In genomic region chr1:48619529-48619928, GRCh38 we compare ENCODE assay signal across 8 cellular contexts.
DNase-seq lines count a peak whose midpoint lies in the region; ATAC-seq, FAIRE-seq and TF ChIP-seq lines count a peak whose summit lies in the region.

No MANE protein-coding gene starts in this region.

- H3K79me2 ChIP-seq in astrocyte (ENCODE audit: insufficient read depth, low read length), result no peaks in the 10 kb centered on the region

- FAIRE-seq in astrocyte (lab: Jason Lieb, UNC) (no peak), kidney (lab: Jason Lieb, UNC) (no peak)

- H3K36me3 ChIP-seq in astrocyte (ENCODE audit: insufficient read depth, low read length) (no peaks in the 10 kb centered on the region), kidney (ENCODE audit: control insufficient read depth in 1 of 2, insufficient read depth in 2 of 2, low read length in 2 of 2) (no peaks in the 10 kb centered on the region), mucosa of descending colon (ENCODE audit: low read depth) (no peaks in the 10 kb centered on the region)

- intact Hi-C loops in kidney (cut with DNase I) (no loop called here), mucosa of descending colon (cut with DNase I, micrococcal nuclease) (no loop called here)

- ATAC-seq in activated T-cell treated with anti-CD3 and anti-CD28 coated beads, Interleukin-2, amount 50 U/mL, for 72 hours (replicated peaks in 1 of 2), result no peak
- no peak for ATAC-seq in mucosa of descending colon

- peak overlapping the region; percentile 90 for H3K27ac Mint-ChIP-seq in astrocyte (ENCODE audit: unreplicated experiment)
- no peak overlapping the region for H3K27ac Mint-ChIP-seq in activated T-cell treated with anti-CD3 and anti-CD28 coated beads, Interleukin-2, amount 50 U/mL, for 72 hours

- no peak overlapping the region for H3K4me3 Mint-ChIP-seq in astrocyte (ENCODE audit: unreplicated experiment)
- H3K4me3 Mint-ChIP-seq in activated T-cell treated with anti-CD3 and anti-CD28 coated beads, Interleukin-2, amount 50 U/mL, for 72 hours, result no peak overlapping the region

- DNase-seq in AG10803 (ENCODE audit: low read depth) (peak; percentile 3), HPDE6-E6E7 (ENCODE audit: extremely low spot score) (peak; percentile 4), astrocyte (ENCODE audit: low read depth) (peak; percentile 7), kidney (peak; percentile 74), NCI-H1048 (lab: John Stamatoyannopoulos, UW) (no peak), C1 segment of cervical spinal cord (lab: John Stamatoyannopoulos, UW) (no peak), mucosa of descending colon (no peak)
- no peak for DNase-seq in activated T-cell treated with anti-CD3 and anti-CD28 coated beads, Interleukin-2, amount 50 U/mL, for 72 hours

- H3K9me3 Mint-ChIP-seq in astrocyte (ENCODE audit: unreplicated experiment), result peaks cover 5% of the 10 kb centered on the region
- H3K9me3 Mint-ChIP-seq in activated T-cell treated with anti-CD3 and anti-CD28 coated beads, Interleukin-2, amount 50 U/mL, for 72 hours, result no peaks in the 10 kb centered on the region

- H3K27ac ChIP-seq in astrocyte (ENCODE audit: low read depth, low read length) (no peak overlapping the region), kidney (ENCODE audit: low read depth in 2 of 2, low read length in 2 of 2) (peak overlapping the region in 1 of 2 donors; percentile 30)

- no peaks in the 10 kb centered on the region for H4K20me1 ChIP-seq in astrocyte (ENCODE audit: insufficient read depth, low read length)

- H3K27me3 ChIP-seq in astrocyte (ENCODE audit: insufficient read depth, low read length), result peaks cover 2% of the 10 kb centered on the region

- peaks cover 15% of the 10 kb centered on the region for H3K27me3 Mint-ChIP-seq in astrocyte (ENCODE audit: low read depth, unreplicated experiment)
- H3K27me3 Mint-ChIP-seq in activated T-cell treated with anti-CD3 and anti-CD28 coated beads, Interleukin-2, amount 50 U/mL, for 72 hours (ENCODE audit: low read depth), result peaks cover 8% of the 10 kb centered on the region

- peaks cover 19% of the 10 kb centered on the region for H3K4me1 Mint-ChIP-seq in astrocyte (ENCODE audit: low read depth, unreplicated experiment)
- H3K4me1 Mint-ChIP-seq in activated T-cell treated with anti-CD3 and anti-CD28 coated beads, Interleukin-2, amount 50 U/mL, for 72 hours (ENCODE audit: low read depth), result no peaks in the 10 kb centered on the region

- no peaks in the 10 kb centered on the region for H3K4me1 ChIP-seq in astrocyte (ENCODE audit: insufficient read depth, low read length)
- peaks cover 0 to 4% of the 10 kb centered on the region in 2 donors for H3K4me1 ChIP-seq in kidney (ENCODE audit: control insufficient read depth in 1 of 2, insufficient read depth in 1 of 2, low read depth in 1 of 2, low read length in 2 of 2)
- H3K4me1 ChIP-seq in mucosa of descending colon (ENCODE audit: low read depth), result no peaks in the 10 kb centered on the region

- H3K36me3 Mint-ChIP-seq in astrocyte (ENCODE audit: low read depth, unreplicated experiment), result no peaks in the 10 kb centered on the region
- H3K36me3 Mint-ChIP-seq in activated T-cell treated with anti-CD3 and anti-CD28 coated beads, Interleukin-2, amount 50 U/mL, for 72 hours (ENCODE audit: insufficient read depth in 2 of 2), result no peaks in the 10 kb centered on the region

- no peak overlapping the region for H3K9ac ChIP-seq in astrocyte (ENCODE audit: low read length)
- no peak overlapping the region for H3K9ac ChIP-seq in kidney (ENCODE audit: low read length in 2 of 2)

- H3K4me2 ChIP-seq in astrocyte (ENCODE audit: low read length), result peak overlapping the region; percentile 47

- no peaks in the 10 kb centered on the region for H3K9me3 ChIP-seq in astrocyte (ENCODE audit: insufficient read depth, low read depth, low read length)
- H3K9me3 ChIP-seq in kidney (ENCODE audit: control insufficient read depth in 1 of 2, low read length in 2 of 2), result no peaks in the 10 kb centered on the region
- H3K9me3 ChIP-seq in mucosa of descending colon, result no peaks in the 10 kb centered on the region

- no peak for TF ChIP-seq CTCF in AG10803 (conservative IDR thresholded peaks at IDR 0.05; ENCODE audit: low read length)
- no peak for TF ChIP-seq CTCF in astrocyte (IDR thresholded peaks at IDR 0.05; ENCODE audit: insufficient read depth, low read depth, low read length)
- no peak for TF ChIP-seq CTCF in kidney (IDR thresholded peaks at IDR 0.05; ENCODE audit: borderline replicate concordance, extremely low read depth, insufficient read depth)
- no peak for TF ChIP-seq CTCF in mucosa of descending colon (IDR thresholded peaks at IDR 0.05)

- H2AFZ ChIP-seq in astrocyte (ENCODE audit: low read depth, low read length), result peak overlapping the region; percentile 21

- H3K4me3 ChIP-seq in AG10803 (ENCODE audit: low read length) (no peak overlapping the region), astrocyte (ENCODE audit: insufficient read depth, low read depth, low read length) (no peak overlapping the region), kidney (ENCODE audit: low read length in 2 of 2) (peak overlapping the region in 1 of 2 donors; percentile 40), mucosa of descending colon (no peak overlapping the region)

Comparison
In these comparisons a context has a peak if more than half of its experiments do, and no peak if none do; other contexts are left out.
1. DNase-seq: peak in AG10803 (single experiment), HPDE6-E6E7 (single experiment), astrocyte (single experiment) and kidney (single experiment); none in NCI-H1048 (single experiment), activated T-cell treated with anti-CD3 and anti-CD28 coated beads, Interleukin-2, amount 50 U/mL, for 72 hours (0 of 2), C1 segment of cervical spinal cord (0 of 14) and mucosa of descending colon (0 of 3).